8 cellular contexts compared by ENCODE assay signal in the genomic region with DNA sequence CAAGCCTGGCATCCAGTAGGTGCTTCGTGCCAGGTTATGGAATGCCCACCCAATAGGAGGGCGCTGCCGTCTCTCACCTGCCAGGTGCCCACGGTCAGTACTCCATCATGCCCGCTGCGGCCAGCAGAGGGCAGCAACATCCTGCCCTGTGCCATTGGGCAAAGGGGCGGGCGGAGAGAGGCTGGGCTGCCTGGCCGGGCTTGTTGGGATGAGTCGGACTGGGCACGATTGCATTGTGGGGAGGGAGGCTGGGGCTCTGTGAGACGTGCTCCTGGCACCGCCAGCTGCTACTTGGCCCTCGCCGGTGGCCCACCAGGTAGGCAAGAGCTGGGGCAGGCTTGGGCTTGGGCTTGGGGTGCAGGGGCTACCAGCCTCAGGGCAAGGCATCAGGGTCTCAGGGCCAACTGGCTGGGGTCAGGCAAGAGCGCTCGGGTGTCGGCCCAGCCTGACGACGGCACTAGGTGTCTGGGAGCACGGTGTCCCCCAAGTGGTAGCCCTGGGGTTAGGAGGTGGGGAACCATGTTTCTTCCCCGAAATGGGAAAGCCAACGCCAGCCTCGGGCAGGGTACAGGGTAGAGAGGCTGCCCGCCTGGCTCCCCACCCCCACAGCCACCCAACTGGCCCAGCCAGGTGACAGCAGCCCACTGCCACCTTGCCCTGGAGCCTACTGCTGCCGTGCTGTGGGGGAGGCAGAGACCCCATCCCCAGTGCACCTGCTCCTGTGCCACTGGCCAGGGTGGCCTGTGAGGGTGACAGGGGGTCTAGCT. TPM values are rescaled to one million over a fixed set of nuclear protein-coding genes. Genes with fewer than 3 reads are reported as not detected.
DNase-seq lines count a peak whose midpoint lies in the region; ATAC-seq, FAIRE-seq and TF ChIP-seq lines count a peak whose summit lies in the region.

A gene (plus strand): TSS at position 261 of the 767 bp plus-strand sequence. CDS start 1,287 bp downstream, outside the sequence.

- H3K27ac ChIP-seq in endothelial cell of umbilical vein (ENCODE audit: insufficient read depth, low read depth, low read length), result peak within 1 kb of the TSS; percentile 75

- H4K20me1 ChIP-seq in endothelial cell of umbilical vein (replicated peaks; ENCODE audit: control insufficient read depth, extremely low read depth, insufficient read depth, low read length), result no peaks in the 10 kb centered on the region

- no peaks in the 10 kb centered on the region for H3K27me3 ChIP-seq in endothelial cell of umbilical vein (ENCODE audit: control insufficient read depth in 2 of 2, insufficient read depth in 2 of 2, low read length in 2 of 2)

- CTCF ChIA-PET in endothelial cell of umbilical vein (lab: Charles Lee), result interaction anchor here (0.7 to 4.6 kb wide), 5 partner anchors 9 to 185 kb away, joined by 3 to 68 read pairs (median 4); no protein-coding TSS in a partner anchor

- dilution Hi-C loops in endothelial cell of umbilical vein (cut with MboI; ENCODE audit: extremely low pct_ligation_motif_present, low sequenced_read_pairs), result no loop called here

- H3K36me3 ChIP-seq in endothelial cell of umbilical vein (ENCODE audit: control insufficient read depth in 2 of 2, extremely low read depth in 1 of 2, insufficient read depth in 2 of 2, low read length in 2 of 2), result no peaks in the 10 kb centered on the region
- no peaks in the 10 kb centered on the region for H3K36me3 ChIP-seq in mucosa of descending colon (ENCODE audit: low read depth)

- TF ChIP-seq CTCF in endothelial cell of umbilical vein (IDR thresholded peaks at IDR 0.05; ENCODE audit: extremely low read depth in 1 of 2, insufficient read depth in 1 of 2, low read depth in 1 of 2, low read length in 2 of 2) (peak; percentile 76 to 86), mucosa of descending colon (IDR thresholded peaks at IDR 0.05) (peak; percentile 52)

- no peak within 1 kb of the TSS for H2AFZ ChIP-seq in endothelial cell of umbilical vein (ENCODE audit: low read depth, low read length)

- H3K9ac ChIP-seq in endothelial cell of umbilical vein (replicated peaks; ENCODE audit: extremely low read depth, insufficient read depth, low read length), result no peak within 1 kb of the TSS

- DNase-seq in EL (peak; percentile 74), NOMO-1 (lab: John Stamatoyannopoulos, UW; ENCODE audit: unreplicated experiment in 2 of 2) (peak; percentile 48 to 52), endothelial cell of umbilical vein (ENCODE audit: low read depth, low spot score) (peak; percentile 56), mucosa of descending colon (peak; percentile 82 to 86 (median 85))
- peak; percentile 86 for DNase-seq in activated CD8-positive, alpha-beta memory T cell treated with anti-CD3 and anti-CD28 coated beads, Interleukin-2, amount 50 U/mL, for 48 hours
- peak; percentile 29 to 48 for DNase-seq in stimulated activated CD8-positive, alpha-beta memory T cell treated with anti-CD3 and anti-CD28 coated beads, Interleukin-4, amount 100 ng/mL, for 1 hour (ENCODE audit: low read depth in 2 of 2, low spot score in 1 of 2)

- peak; percentile 91 for FAIRE-seq in endothelial cell of umbilical vein (lab: Jason Lieb, UNC)

- intact Hi-C loops in endothelial cell of umbilical vein (cut with micrococcal nuclease), result loop anchor here (1.0 to 10.0 kb wide), 5 partner anchors 31 to 281 kb away; a partner anchor contains a TSS
- intact Hi-C loops in mucosa of descending colon (cut with DNase I, micrococcal nuclease), result loop anchor here in 1 of 2 donors (10.0 kb wide), 1 partner anchor 191 kb away; no protein-coding TSS in a partner anchor

- no peaks in the 10 kb centered on the region for H3K79me2 ChIP-seq in endothelial cell of umbilical vein (ENCODE audit: control insufficient read depth, insufficient read depth, low read length)

- ATAC-seq in HG03469 (IDR thresholded peaks at IDR 0.05; ENCODE audit: unreplicated experiment) (peak; percentile 46), mucosa of descending colon (peak; percentile 93), HG03045 (IDR thresholded peaks at IDR 0.05; ENCODE audit: unreplicated experiment) (no peak)

- no TSS peak for BruUV-seq in endothelial cell of umbilical vein (replicated peaks; lab: Mats Ljungman, UMichigan)

- H3K4me1 ChIP-seq in endothelial cell of umbilical vein (ENCODE audit: control insufficient read depth, extremely low read depth, insufficient read depth, low read length), result peaks cover 20% of the 10 kb centered on the region
- no peaks in the 10 kb centered on the region for H3K4me1 ChIP-seq in mucosa of descending colon (ENCODE audit: low read depth)

- H3K9me1 ChIP-seq in endothelial cell of umbilical vein (replicated peaks; ENCODE audit: control insufficient read depth, extremely low read depth, insufficient read depth, low read length), result no peaks in the 10 kb centered on the region

- TF ChIP-seq POLR2A in endothelial cell of umbilical vein (IDR thresholded peaks at IDR 0.05; ENCODE audit: low read depth, low read length), result no peak

- H3K9me3 ChIP-seq in endothelial cell of umbilical vein (replicated peaks; ENCODE audit: control insufficient read depth, insufficient read depth, low read length), result no peaks in the 10 kb centered on the region
- no peaks in the 10 kb centered on the region for H3K9me3 ChIP-seq in mucosa of descending colon

- POLR2A ChIA-PET in endothelial cell of umbilical vein (lab: Charles Lee), result no interaction called here

- peak within 1 kb of the TSS in 1 of 3 experiments; percentile 28 for H3K4me3 ChIP-seq in endothelial cell of umbilical vein (replicated peaks in 1 of 3; ENCODE audit: insufficient read depth in 1 of 3, low read depth in 1 of 3, low read length in 3 of 3)
- H3K4me3 ChIP-seq in mucosa of descending colon, result no peak within 1 kb of the TSS

- H3K4me2 ChIP-seq in endothelial cell of umbilical vein (ENCODE audit: insufficient read depth, low read length), result peak within 1 kb of the TSS; percentile 47

TF ChIP-seq in endothelial cell of umbilical vein, 7 proteins besides CTCF, POLR2A, EP300 and RAD21:
- TF ChIP-seq EZH2 (IDR thresholded peaks at IDR 0.05; ENCODE audit: borderline replicate concordance, low read depth, low read length, severe bottlenecking) (no peak), FOS (IDR thresholded peaks at IDR 0.05; ENCODE audit: borderline replicate concordance, insufficient read depth, low read length) (no peak), GATA2 (IDR thresholded peaks at IDR 0.05; ENCODE audit: insufficient read depth, insufficient read length, low read depth, low read length) (no peak), POLR2AphosphoS5 (IDR thresholded peaks at IDR 0.05; ENCODE audit: insufficient read depth, low read depth, low read length) (no peak), JUN (IDR thresholded peaks at IDR 0.05; ENCODE audit: borderline replicate concordance, insufficient read depth, insufficient read length, low read depth) (no peak), MYC (IDR thresholded peaks at IDR 0.05; ENCODE audit: low read depth, low read length) (no peak)
- TF ChIP-seq, protein P1, sequence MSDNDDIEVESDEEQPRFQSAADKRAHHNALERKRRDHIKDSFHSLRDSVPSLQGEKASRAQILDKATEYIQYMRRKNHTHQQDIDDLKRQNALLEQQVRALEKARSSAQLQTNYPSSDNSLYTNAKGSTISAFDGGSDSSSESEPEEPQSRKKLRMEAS (IDR thresholded peaks at IDR 0.05; ENCODE audit: insufficient read depth, insufficient read length), result no peak

RNA-seq across cellular contexts. Expression of the gene that starts here (rescaled TPM):
- 29.7 and 31.4 TPM in 2 replicates for total RNA-seq in endothelial cell of umbilical vein
- polyA plus RNA-seq in endothelial cell of umbilical vein, result 19.0 and 27.1 TPM in 2 replicates
- polyA plus RNA-seq in endothelial cell of umbilical vein (2011; cell fraction: cytosol; rRNA removed), result 9.5 and 17.0 TPM in 2 replicates
- polyA plus RNA-seq in endothelial cell of umbilical vein (2011; cell fraction: nucleus; rRNA removed), result 127 and 160 TPM in 2 replicates
- 23.3 and 35.6 TPM in 2 replicates for polyA plus RNA-seq in endothelial cell of umbilical vein (2012)
- 20.0 and 36.5 TPM in 2 replicates for polyA minus RNA-seq in endothelial cell of umbilical vein
- polyA minus RNA-seq in endothelial cell of umbilical vein (2011; cell fraction: cytosol; rRNA and poly(A)+ RNA removed), result 0.20 TPM
- polyA minus RNA-seq in endothelial cell of umbilical vein (2011; cell fraction: nucleus; rRNA and poly(A)+ RNA removed), result 24.5 and 40.3 TPM in 2 replicates
- total RNA-seq in mucosa of descending colon, result 10 to 100 TPM in 1 of 3 donors, 1 to 10 TPM in 2; 3.0 to 44.9 (median 3.3) TPM
